13 cellular contexts compared by ENCODE assay signal in the genomic region with DNA sequence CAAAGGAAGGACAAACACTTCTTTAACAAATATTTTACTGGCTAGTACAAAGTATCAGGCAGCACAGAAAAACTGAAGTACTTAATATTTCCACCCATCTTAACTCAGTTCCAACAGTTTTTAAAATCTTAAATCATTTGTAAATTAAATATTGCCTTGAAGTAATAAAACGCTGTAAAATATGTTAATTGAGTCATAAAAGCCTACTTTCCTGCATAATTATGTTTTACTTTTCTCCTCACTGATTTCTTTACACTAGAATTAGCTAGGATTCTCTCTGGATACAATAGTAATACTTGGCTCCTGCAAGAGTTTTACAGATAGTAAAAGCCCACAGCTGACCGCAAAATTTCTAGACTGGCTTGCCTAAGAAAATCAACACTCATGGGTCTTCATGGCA.
DNase-seq lines count a peak whose midpoint lies in the region; ATAC-seq and TF ChIP-seq lines count a peak whose summit lies in the region.
"Had no signal": no experiment of that assay in that cellular context is flagged by ENCODE, and none has a peak within 500 bp of the region (broad histone marks: within the 10 kb centered on the region; RNA-seq: fewer than 3 reads in every experiment).

No MANE protein-coding gene starts in this region.

- H3K4me1 Mint-ChIP-seq in stimulated activated naive CD8-positive, alpha-beta T cell treated with anti-CD3 and anti-CD28 coated beads, Interleukin-15, Interleukin-2, amounts not matched to agents 100 ng/mL and 50 ng/mL, for 24 hours (ENCODE audit: low read depth), result peaks cover 84% of the 10 kb centered on the region
- peaks cover 81% of the 10 kb centered on the region for H3K4me1 Mint-ChIP-seq in central memory CD8-positive, alpha-beta T cell
- peaks cover 80% of the 10 kb centered on the region for H3K4me1 Mint-ChIP-seq in stimulated activated effector memory CD8-positive, alpha-beta T cell treated with anti-CD3 and anti-CD28 coated beads, Interleukin-12 subunit alpha, Interleukin-12 subunit beta, amount 100 ng/mL, for 72 hours

- no peaks in the 10 kb centered on the region for H3K9me3 Mint-ChIP-seq in stimulated activated naive CD8-positive, alpha-beta T cell treated with anti-CD3 and anti-CD28 coated beads, Interleukin-15, Interleukin-2, amounts not matched to agents 100 ng/mL and 50 ng/mL, for 24 hours
- H3K9me3 Mint-ChIP-seq in central memory CD8-positive, alpha-beta T cell, result no peaks in the 10 kb centered on the region
- H3K9me3 Mint-ChIP-seq in stimulated activated effector memory CD8-positive, alpha-beta T cell treated with anti-CD3 and anti-CD28 coated beads, Interleukin-12 subunit alpha, Interleukin-12 subunit beta, amount 100 ng/mL, for 72 hours, result no peaks in the 10 kb centered on the region
- H3K9me3 Mint-ChIP-seq: CD4-positive, CD25-positive, alpha-beta regulatory T cell had no signal

- no peaks in the 10 kb centered on the region for H3K27me3 Mint-ChIP-seq in stimulated activated naive CD8-positive, alpha-beta T cell treated with anti-CD3 and anti-CD28 coated beads, Interleukin-15, Interleukin-2, amounts not matched to agents 100 ng/mL and 50 ng/mL, for 24 hours
- no peaks in the 10 kb centered on the region for H3K27me3 Mint-ChIP-seq in central memory CD8-positive, alpha-beta T cell

- H3K4me3 Mint-ChIP-seq in stimulated activated naive CD8-positive, alpha-beta T cell treated with anti-CD3 and anti-CD28 coated beads, Interleukin-15, Interleukin-2, amounts not matched to agents 100 ng/mL and 50 ng/mL, for 24 hours, result no peak overlapping the region
- no peak overlapping the region for H3K4me3 Mint-ChIP-seq in central memory CD8-positive, alpha-beta T cell
- H3K4me3 Mint-ChIP-seq in stimulated activated effector memory CD8-positive, alpha-beta T cell treated with anti-CD3 and anti-CD28 coated beads, Interleukin-12 subunit alpha, Interleukin-12 subunit beta, amount 100 ng/mL, for 72 hours, result no peak overlapping the region
- H3K4me3 Mint-ChIP-seq: CD4-positive, CD25-positive, alpha-beta regulatory T cell had no signal

- no peak for TF ChIP-seq CTCF in omental fat pad (IDR thresholded peaks at IDR 0.05)

- H3K27ac Mint-ChIP-seq in stimulated activated naive CD8-positive, alpha-beta T cell treated with anti-CD3 and anti-CD28 coated beads, Interleukin-15, Interleukin-2, amounts not matched to agents 100 ng/mL and 50 ng/mL, for 24 hours, result peak overlapping the region; percentile 49
- H3K27ac Mint-ChIP-seq in central memory CD8-positive, alpha-beta T cell (ENCODE audit: low read depth), result peak overlapping the region; percentile 42
- H3K27ac Mint-ChIP-seq in stimulated activated effector memory CD8-positive, alpha-beta T cell treated with anti-CD3 and anti-CD28 coated beads, Interleukin-12 subunit alpha, Interleukin-12 subunit beta, amount 100 ng/mL, for 72 hours, result peak overlapping the region; percentile 12

- no peak for ATAC-seq in stimulated activated naive CD8-positive, alpha-beta T cell treated with anti-CD3 and anti-CD28 coated beads, Interleukin-15, Interleukin-2, amounts not matched to agents 100 U/mL and 50 U/mL, for 24 hours
- ATAC-seq in central memory CD8-positive, alpha-beta T cell (replicated peaks; ENCODE audit: extremely low read depth, poor library complexity, severe bottlenecking), result no peak
- ATAC-seq in stimulated activated effector memory CD8-positive, alpha-beta T cell treated with anti-CD3 and anti-CD28 coated beads, Interleukin-12 subunit alpha, Interleukin-12 subunit beta, amount 100 ng/mL, for 72 hours, result no peak
- ATAC-seq in omental fat pad (ENCODE audit: low FRiP score) (no peak), HG03280 (IDR thresholded peaks at IDR 0.05; ENCODE audit: unreplicated experiment) (no peak)

- no peak for DNase-seq in stimulated activated naive CD8-positive, alpha-beta T cell treated with anti-CD3 and anti-CD28 coated beads, Interleukin-15, Interleukin-2, amounts not matched to agents 100 U/mL and 50 U/mL, for 24 hours
- DNase-seq in central memory CD8-positive, alpha-beta T cell (ENCODE audit: low spot score in 2 of 2), result no peak
- DNase-seq in stimulated activated effector memory CD8-positive, alpha-beta T cell treated with anti-CD3 and anti-CD28 coated beads, Interleukin-12 subunit alpha, Interleukin-12 subunit beta, amount 100 ng/mL, for 72 hours (ENCODE audit: low spot score in 2 of 2), result no peak
- DNase-seq in omental fat pad (ENCODE audit: low spot score) (no peak), NCI-H1436 treated with DMSO at 0.1 percent for 48 hours (lab: John Stamatoyannopoulos, UW) (no peak)
- DNase-seq: ACHN; BE2C; C1 segment of cervical spinal cord; Caco-2; CD4-positive, CD25-positive, alpha-beta regulatory T cell; GM23248 had no signal

- peaks cover 62% of the 10 kb centered on the region for H3K36me3 Mint-ChIP-seq in stimulated activated naive CD8-positive, alpha-beta T cell treated with anti-CD3 and anti-CD28 coated beads, Interleukin-15, Interleukin-2, amounts not matched to agents 100 ng/mL and 50 ng/mL, for 24 hours (ENCODE audit: low read depth)
- no peaks in the 10 kb centered on the region for H3K36me3 Mint-ChIP-seq in central memory CD8-positive, alpha-beta T cell (ENCODE audit: insufficient read depth)
- peaks cover 32% of the 10 kb centered on the region for H3K36me3 Mint-ChIP-seq in stimulated activated effector memory CD8-positive, alpha-beta T cell treated with anti-CD3 and anti-CD28 coated beads, Interleukin-12 subunit alpha, Interleukin-12 subunit beta, amount 100 ng/mL, for 72 hours
